18 cellular contexts compared by ENCODE assay signal in genomic region chr7:13998866-13999265, GRCh38. TPM values are rescaled to one million over a fixed set of nuclear protein-coding genes. Genes with fewer than 3 reads are reported as not detected.
DNase-seq lines count a peak whose midpoint lies in the region; ATAC-seq, FAIRE-seq and TF ChIP-seq lines count a peak whose summit lies in the region.
"Had no signal": no experiment of that assay in that cellular context is flagged by ENCODE, and none has a peak within 500 bp of the region (broad histone marks: within the 10 kb centered on the region; RNA-seq: fewer than 3 reads in every experiment).

No MANE protein-coding gene starts in this region.

- no peaks in the 10 kb centered on the region for H3K9me1 ChIP-seq in K562 (ENCODE audit: control insufficient read depth, insufficient read depth, low read length)

- 45% methylated on average over 5 of the region's 5 CpGs for WGBS in K562 (ENCODE audit: insufficient coverage, low coverage, missing lambda C conversion rate)

- CTCF ChIA-PET in K562 (lab: Yijun Ruan, JAX; ENCODE audit: low intra/inter-chr PET ratio), result no interaction called here

- POLR2A ChIA-PET in K562 (lab: Yijun Ruan, JAX), result interaction anchor here (0.6 kb wide), 1 partner anchor 12 kb away, joined by 4 read pairs; no protein-coding TSS in a partner anchor

- H2AFZ ChIP-seq in OCI-LY1 (ENCODE audit: low read length), result 0 out of 2 replicates have a peak overlapping the region, but pooled peaks have one; percentile 25
- H2AFZ ChIP-seq in K562 (ENCODE audit: low read depth, low read length), result peak overlapping the region; percentile 69

- H3K4me2 ChIP-seq in OCI-LY1 (ENCODE audit: low read length) (no peak overlapping the region), K562 (ENCODE audit: insufficient read depth, low read length) (no peak overlapping the region)
- H3K4me2 ChIP-seq: A549 had no signal

- DNase-seq in K562 (ENCODE audit: extremely low read depth in 1 of 4, low spot score in 3 of 4) (no peak), glomerular visceral epithelial cell (ENCODE audit: extremely low spot score) (peak; percentile 13), renal cortical epithelial cell (ENCODE audit: low read depth) (peak; percentile 50), posterior cingulate gyrus (no peak), dorsolateral prefrontal cortex (no peak)
- DNase-seq in activated CD4-positive, alpha-beta T cell treated with anti-CD3 and anti-CD28 coated beads for 4 hours, result no peak
- DNase-seq: BE2C; CD4-positive, alpha-beta memory T cell; DMS79; HCEC 1CT; HFFc6 had no signal

- H3K9me3 ChIP-seq in OCI-LY1 (ENCODE audit: low read length) (no peaks in the 10 kb centered on the region), K562 (replicated peaks; ENCODE audit: control insufficient read depth, insufficient read depth, low read depth, low read length) (no peaks in the 10 kb centered on the region)
- H3K9me3 ChIP-seq: A549, BE2C had no signal

- no peak for TF ChIP-seq EP300 in K562 (IDR thresholded peaks at IDR 0.05; ENCODE audit: low read length)

- H3K36me3 ChIP-seq in OCI-LY1 (ENCODE audit: insufficient read depth, low read length) (no peaks in the 10 kb centered on the region), K562 (ENCODE audit: control insufficient read depth, insufficient read depth, low read length) (no peaks in the 10 kb centered on the region)
- H3K36me3 ChIP-seq: BE2C had no signal

- no peaks in the 10 kb centered on the region for H3F3A ChIP-seq in OCI-LY1 (ENCODE audit: insufficient read depth, low read length)

- H3K79me2 ChIP-seq in OCI-LY1 (ENCODE audit: insufficient read depth, low read length) (no peaks in the 10 kb centered on the region), K562 (ENCODE audit: control insufficient read depth, insufficient read depth, low read length) (peaks cover 7% of the 10 kb centered on the region)

- no peak for TF ChIP-seq POLR2A in K562 (conservative IDR thresholded peaks at IDR 0.05)

- ATAC-seq in K562 (no peak), GM21786 (IDR thresholded peaks at IDR 0.05; ENCODE audit: unreplicated experiment) (no peak)

- H3K4me3 ChIP-seq in OCI-LY1 (ENCODE audit: low read depth, low read length, poor library complexity, severe bottlenecking) (no peak overlapping the region), K562 (no peak overlapping the region), dorsolateral prefrontal cortex (no peak overlapping the region)
- H3K4me3 ChIP-seq: A549 had no signal

- H3K27me3 ChIP-seq in OCI-LY1 (ENCODE audit: insufficient read depth, low read length) (no peaks in the 10 kb centered on the region), K562 (ENCODE audit: control insufficient read depth in 2 of 2, insufficient read depth in 2 of 2, low read length in 2 of 2) (no peaks in the 10 kb centered on the region), dorsolateral prefrontal cortex (no peaks in the 10 kb centered on the region)
- H3K27me3 ChIP-seq: BE2C had no signal

- H4K20me1 ChIP-seq in OCI-LY1 (ENCODE audit: insufficient read depth, low read length), result no peaks in the 10 kb centered on the region
- H4K20me1 ChIP-seq in K562 (replicated peaks; ENCODE audit: control insufficient read depth, insufficient read depth, low read length), result no peaks in the 10 kb centered on the region

- in situ Hi-C loops in K562 (cut with MboI), result loop anchor here (25.0 kb wide), 1 partner anchor 1287 kb away; no protein-coding TSS in a partner anchor

- no TSS peak for BruUV-seq in K562 (replicated peaks; lab: Mats Ljungman, UMichigan)

- peaks cover 19% of the 10 kb centered on the region for H3K4me1 ChIP-seq in OCI-LY1 (ENCODE audit: insufficient read depth, low read length, severe bottlenecking)
- H3K4me1 ChIP-seq in K562 (replicated peaks in 1 of 2; ENCODE audit: control insufficient read depth in 2 of 2, insufficient read depth in 2 of 2, low read length in 2 of 2), result no peaks in the 10 kb centered on the region; a peak in 2 of 5 replicates
- H3K4me1 ChIP-seq: A549, BE2C had no signal

- intact Hi-C loops in K562 (cut with micrococcal nuclease) (loop anchor here (10.0 kb wide), 1 partner anchor 456 kb away; no protein-coding TSS in a partner anchor), posterior cingulate gyrus (cut with DNase I) (no loop called here), dorsolateral prefrontal cortex (cut with DNase I) (loop anchor here in 1 of 2 donors (10.0 kb wide), 1 partner anchor 456 kb away; no protein-coding TSS in a partner anchor)

- no peaks in the 10 kb centered on the region for H3K9me2 ChIP-seq in OCI-LY1 (ENCODE audit: low read depth, low read length)

- no peak for TF ChIP-seq CTCF in OCI-LY1 (IDR thresholded peaks at IDR 0.05; ENCODE audit: low read length)
- no peak for TF ChIP-seq CTCF in K562 (IDR thresholded peaks at IDR 0.05 in 2 of 3, conservative IDR thresholded peaks at IDR 0.05 in 1 of 3; ENCODE audit: insufficient read depth in 2 of 3, low read depth in 1 of 3, low read length in 3 of 3)
- TF ChIP-seq CTCF in dorsolateral prefrontal cortex (IDR thresholded peaks at IDR 0.05 in 54 of 56, conservative IDR thresholded peaks at IDR 0.05 in 2 of 56; ENCODE audit: low read depth in 1 of 56, partially characterized antibody in 56 of 56), result no peak

- H3K9ac ChIP-seq in OCI-LY1 (ENCODE audit: low read length) (no peak overlapping the region), K562 (ENCODE audit: insufficient read depth in 1 of 2, low read depth in 2 of 2, low read length in 2 of 2) (no peak overlapping the region)

- no peak for FAIRE-seq in K562 (lab: Jason Lieb, UNC)
- FAIRE-seq: A549, GM12891, H1, HTR-8/SVneo had no signal

- H3K27ac ChIP-seq in OCI-LY1 (ENCODE audit: low read depth, low read length, poor library complexity, severe bottlenecking) (no peak overlapping the region), K562 (ENCODE audit: extremely low read depth, low read depth, low read length) (no peak overlapping the region), dorsolateral prefrontal cortex (no peak overlapping the region)
- H3K27ac ChIP-seq: A549, C4-2B had no signal

- no peak for TF ChIP-seq RAD21 in K562 (CRISPR knock-in tag; conservative IDR thresholded peaks at IDR 0.05 in 1 of 2, IDR thresholded peaks at IDR 0.05 in 1 of 2)

TF ChIP-seq in K562, 482 proteins besides CTCF, POLR2A, EP300 and RAD21:
- TF ChIP-seq E2F6 (IDR thresholded peaks at IDR 0.05; ENCODE audit: borderline replicate concordance in 1 of 2, extremely low read depth in 1 of 2, insufficient read depth in 1 of 2, insufficient read length in 1 of 2, low read depth in 1 of 2, low read length in 1 of 2, poor library complexity in 1 of 2, severe bottlenecking in 1 of 2) (no peak), CREBBP (IDR thresholded peaks at IDR 0.05; ENCODE audit: low read depth, low read length) (no peak), MTA3 (IDR thresholded peaks at IDR 0.05; ENCODE audit: borderline replicate concordance) (no peak), ZKSCAN8 (CRISPR knock-in tag; IDR thresholded peaks at IDR 0.05) (no peak), SMARCA5 (IDR thresholded peaks at IDR 0.05) (no peak), SRSF7 (optimal IDR thresholded peaks at IDR 0.05; ENCODE audit: low read depth, low read length) (no peak), XRCC5 (IDR thresholded peaks at IDR 0.05; ENCODE audit: low read depth, low read length) (no peak), BHLHE40 (IDR thresholded peaks at IDR 0.05; ENCODE audit: low read length) (no peak), ARID3A (IDR thresholded peaks at IDR 0.05; ENCODE audit: borderline replicate concordance, low read depth, low read length) (no peak), TCF3 (CRISPR knock-in tag; IDR thresholded peaks at IDR 0.05) (no peak)
TF ChIP-seq in K562: peak in this region for 0.

RNA-seq across cellular contexts. Expression of gene ETV1, which starts 9.4 kb away (rescaled TPM):
- 19.5 and 42.2 TPM in 2 replicates for total RNA-seq in K562 (2011; cell fraction: chromatin; rRNA removed; ENCODE audit: low replicate concordance)
- 10.2 and 11.8 TPM in 2 replicates for total RNA-seq in K562 (2011; cell fraction: nucleolus; rRNA removed)
- total RNA-seq in K562 (2011; cell fraction: nucleoplasm; rRNA removed), result 23.3 and 36.9 TPM in 2 replicates
- 8.0 and 9.8 TPM in 2 replicates for total RNA-seq in K562 (2014; rRNA removed)
- total RNA-seq in K562 (2014; rRNA removed; fragmentation: Illumina TruSeq; extraction: Trizol), result 15.9 and 16.3 TPM in 2 replicates
- total RNA-seq in K562 (2015; rRNA removed; fragmentation: Illumina TruSeq; extraction: Trizol), result 11.3 and 14.0 TPM in 2 replicates
- 18.1 and 27.4 TPM in 2 replicates for total RNA-seq in K562 (2021)
- polyA plus RNA-seq in K562 (2011; rRNA removed), result 15.8 and 16.2 TPM in 2 replicates
- 12.6 and 14.8 TPM in 2 replicates for polyA plus RNA-seq in K562 (2011; cell fraction: cytosol; rRNA removed)
- 28.7 and 41.6 TPM in 2 replicates for polyA plus RNA-seq in K562 (2011; cell fraction: nucleus; rRNA removed)
- polyA plus RNA-seq in K562 (2012), result 15.6 and 21.3 TPM in 2 replicates
- 21.1 and 23.1 TPM in 2 replicates for polyA plus RNA-seq in K562 (2014; fragmentation: Illumina TruSeq; extraction: Trizol)
- 1 to 10 TPM; 7.2 to 9.8 TPM for polyA plus RNA-seq in K562 (2014; fragmentation: Nextera tagmentation; extraction: Ambion mirVana)
- 10.5 and 12.0 TPM in 2 replicates for polyA plus RNA-seq in K562 (2014; rRNA removed)
- 20.5 and 28.2 TPM in 2 replicates for polyA minus RNA-seq in K562 (2011; rRNA and poly(A)+ RNA removed)
- 5.4 and 7.4 TPM in 2 replicates for polyA minus RNA-seq in K562 (2011; cell fraction: cytosol; rRNA and poly(A)+ RNA removed)
- 16.8 and 35.5 TPM in 2 replicates for polyA minus RNA-seq in K562 (2011; cell fraction: nucleus; rRNA and poly(A)+ RNA removed)
- 2.3 and 3.0 TPM in 2 replicates for total RNA-seq in renal cortical epithelial cell
- 10 to 100 TPM; 19.5 to 70.3 (median 38.4) TPM for total RNA-seq in dorsolateral prefrontal cortex
- polyA plus RNA-seq: CD4-positive, alpha-beta memory T cell had no signal

Comparison
In these comparisons a context has a peak if more than half of its experiments do, and no peak if none do; other contexts are left out.
1. DNase-seq: peak in glomerular visceral epithelial cell (single experiment) and renal cortical epithelial cell (single experiment); none in K562 (0 of 4), posterior cingulate gyrus (0 of 10), dorsolateral prefrontal cortex (0 of 10) and activated CD4-positive, alpha-beta T cell treated with anti-CD3 and anti-CD28 coated beads for 4 hours (0 of 2).